8 cellular contexts compared by ENCODE assay signal in the genomic region with DNA sequence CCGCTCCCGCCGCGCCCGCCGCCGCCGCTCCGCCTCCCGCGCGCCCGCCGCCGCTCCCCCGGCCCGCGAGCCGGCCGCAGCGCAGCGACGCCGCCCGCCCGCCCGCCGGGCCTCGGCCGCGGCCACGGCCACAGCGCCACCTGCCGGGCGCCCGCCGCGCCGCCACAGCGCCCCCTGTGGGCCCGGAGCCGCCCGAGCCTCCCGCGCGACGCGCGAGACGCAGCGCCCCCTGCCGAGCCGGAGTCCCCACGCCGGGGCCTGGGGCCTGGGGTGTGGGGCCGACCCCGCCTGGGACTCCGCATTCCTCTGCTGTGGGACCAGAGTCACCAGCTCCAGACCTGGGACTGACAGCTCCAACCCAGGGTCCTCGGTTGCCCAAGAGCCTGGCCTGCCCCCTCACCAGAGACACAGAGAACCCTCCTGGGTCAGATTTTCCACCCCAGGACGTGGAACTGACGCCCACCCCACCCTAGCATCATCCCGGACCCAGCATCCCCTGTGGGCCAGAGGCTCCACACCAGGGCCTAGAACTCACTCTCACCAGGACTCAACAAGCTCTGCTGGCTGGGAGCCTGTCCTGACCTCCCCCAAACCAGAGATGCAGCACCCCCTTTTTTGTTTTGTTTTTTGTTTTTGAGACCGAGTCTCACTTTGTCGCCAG.
DNase-seq lines count a peak whose midpoint lies in the region; ATAC-seq and TF ChIP-seq lines count a peak whose summit lies in the region.

A gene with protein sequence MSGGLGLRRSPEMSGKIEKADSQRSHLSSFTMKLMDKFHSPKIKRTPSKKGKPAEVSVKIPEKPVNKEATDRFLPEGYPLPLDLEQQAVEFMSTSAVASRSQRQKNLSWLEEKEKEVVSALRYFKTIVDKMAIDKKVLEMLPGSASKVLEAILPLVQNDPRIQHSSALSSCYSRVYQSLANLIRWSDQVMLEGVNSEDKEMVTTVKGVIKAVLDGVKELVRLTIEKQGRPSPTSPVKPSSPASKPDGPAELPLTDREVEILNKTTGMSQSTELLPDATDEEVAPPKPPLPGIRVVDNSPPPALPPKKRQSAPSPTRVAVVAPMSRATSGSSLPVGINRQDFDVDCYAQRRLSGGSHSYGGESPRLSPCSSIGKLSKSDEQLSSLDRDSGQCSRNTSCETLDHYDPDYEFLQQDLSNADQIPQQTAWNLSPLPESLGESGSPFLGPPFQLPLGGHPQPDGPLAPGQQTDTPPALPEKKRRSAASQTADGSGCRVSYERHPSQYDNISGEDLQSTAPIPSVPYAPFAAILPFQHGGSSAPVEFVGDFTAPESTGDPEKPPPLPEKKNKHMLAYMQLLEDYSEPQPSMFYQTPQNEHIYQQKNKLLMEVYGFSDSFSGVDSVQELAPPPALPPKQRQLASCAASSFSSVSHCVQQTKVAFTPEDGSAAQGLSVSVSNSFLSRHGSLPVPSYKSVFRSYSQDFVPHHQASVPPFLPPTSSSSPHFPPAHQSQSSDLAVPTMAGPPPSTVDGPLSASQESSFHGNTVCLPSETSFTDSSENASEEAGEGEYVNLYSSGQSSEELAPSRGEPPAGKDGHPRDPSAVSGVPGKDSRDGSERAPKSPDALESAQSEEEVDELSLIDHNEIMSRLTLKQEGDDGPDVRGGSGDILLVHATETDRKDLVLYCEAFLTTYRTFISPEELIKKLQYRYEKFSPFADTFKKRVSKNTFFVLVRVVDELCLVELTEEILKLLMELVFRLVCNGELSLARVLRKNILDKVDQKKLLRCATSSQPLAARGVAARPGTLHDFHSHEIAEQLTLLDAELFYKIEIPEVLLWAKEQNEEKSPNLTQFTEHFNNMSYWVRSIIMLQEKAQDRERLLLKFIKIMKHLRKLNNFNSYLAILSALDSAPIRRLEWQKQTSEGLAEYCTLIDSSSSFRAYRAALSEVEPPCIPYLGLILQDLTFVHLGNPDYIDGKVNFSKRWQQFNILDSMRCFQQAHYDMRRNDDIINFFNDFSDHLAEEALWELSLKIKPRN (N-terminal part only) (minus strand): TSS at position 89 of the 661 bp plus-strand sequence. CDS start 246 bp downstream, outside the sequence.

- H3K27ac ChIP-seq in epithelial cell of prostate = peak within 1 kb of the TSS; percentile 49
- peak within 1 kb of the TSS; percentile 81 for H3K27ac ChIP-seq in muscle layer of duodenum (ENCODE audit: low read length)

- peak within 1 kb of the TSS; percentile 78 to 85 for H3K4me3 ChIP-seq in muscle layer of duodenum (ENCODE audit: low read depth in 1 of 2, low read length in 2 of 2)

- no peaks in the 10 kb centered on the region for H3K27me3 ChIP-seq in muscle layer of duodenum (ENCODE audit: low read depth, low read length)

- TF ChIP-seq CTCF in GM12874 (IDR thresholded peaks at IDR 0.05; ENCODE audit: insufficient read depth, low read depth, low read length) = peak; percentile 94

- H3K4me3 Mint-ChIP-seq in stimulated activated effector memory CD8-positive, alpha-beta T cell treated with anti-CD3 and anti-CD28 coated beads, Interleukin-12 subunit alpha, Interleukin-12 subunit beta, amount 100 ng/mL, for 72 hours = peak within 1 kb of the TSS; percentile 95

- H3K9me3 Mint-ChIP-seq in stimulated activated effector memory CD8-positive, alpha-beta T cell treated with anti-CD3 and anti-CD28 coated beads, Interleukin-12 subunit alpha, Interleukin-12 subunit beta, amount 100 ng/mL, for 72 hours = no peaks in the 10 kb centered on the region

- peak; percentile 57 for ATAC-seq in HG02588 (IDR thresholded peaks at IDR 0.05; ENCODE audit: unreplicated experiment)
- peak; percentile 85 for ATAC-seq in stimulated activated effector memory CD8-positive, alpha-beta T cell treated with anti-CD3 and anti-CD28 coated beads, Interleukin-12 subunit alpha, Interleukin-12 subunit beta, amount 100 ng/mL, for 72 hours

- peaks cover 24 to 27% of the 10 kb centered on the region in 2 donors for H3K4me1 ChIP-seq in muscle layer of duodenum (ENCODE audit: control insufficient read depth in 1 of 2, insufficient read depth in 2 of 2, low read length in 2 of 2)

- no peaks in the 10 kb centered on the region for H3K9me3 ChIP-seq in muscle layer of duodenum (ENCODE audit: control insufficient read depth in 1 of 2, low read length in 2 of 2)

- no peaks in the 10 kb centered on the region for H3K36me3 ChIP-seq in muscle layer of duodenum (ENCODE audit: control insufficient read depth in 1 of 2, insufficient read depth in 2 of 2, low read length in 2 of 2)

- DNase-seq in NCI-H2196 treated with DMSO at 0.1 percent for 48 hours (lab: John Stamatoyannopoulos, UW; ENCODE audit: unreplicated experiment) (peak; percentile 22), activated T-cell treated with anti-CD3 and anti-CD28 coated beads for 24 hours (ENCODE audit: low read depth) (peak; percentile 80), epithelial cell of prostate (ENCODE audit: low read depth, low spot score) (no peak), retina (no peak)
- peak; percentile 96 to 99 for DNase-seq in stimulated activated effector memory CD8-positive, alpha-beta T cell treated with anti-CD3 and anti-CD28 coated beads, Interleukin-12 subunit alpha, Interleukin-12 subunit beta, amount 100 ng/mL, for 72 hours (ENCODE audit: low spot score in 2 of 2)

- H3K4me1 Mint-ChIP-seq in stimulated activated effector memory CD8-positive, alpha-beta T cell treated with anti-CD3 and anti-CD28 coated beads, Interleukin-12 subunit alpha, Interleukin-12 subunit beta, amount 100 ng/mL, for 72 hours = peaks cover 58% of the 10 kb centered on the region

- peak within 1 kb of the TSS; percentile 89 for H3K27ac Mint-ChIP-seq in stimulated activated effector memory CD8-positive, alpha-beta T cell treated with anti-CD3 and anti-CD28 coated beads, Interleukin-12 subunit alpha, Interleukin-12 subunit beta, amount 100 ng/mL, for 72 hours

- peaks cover 34% of the 10 kb centered on the region for H3K36me3 Mint-ChIP-seq in stimulated activated effector memory CD8-positive, alpha-beta T cell treated with anti-CD3 and anti-CD28 coated beads, Interleukin-12 subunit alpha, Interleukin-12 subunit beta, amount 100 ng/mL, for 72 hours

Comparison
In these comparisons a context has a peak if more than half of its experiments do, and no peak if none do; other contexts are left out.
1. DNase-seq: peak in NCI-H2196 treated with DMSO at 0.1 percent for 48 hours (single experiment), activated T-cell treated with anti-CD3 and anti-CD28 coated beads for 24 hours (single experiment) and stimulated activated effector memory CD8-positive, alpha-beta T cell treated with anti-CD3 and anti-CD28 coated beads, Interleukin-12 subunit alpha, Interleukin-12 subunit beta, amount 100 ng/mL, for 72 hours (2 of 2); none in epithelial cell of prostate (single experiment) and retina (single experiment).